ENCODE assay signal across 18 cellular contexts in genomic region chr9:116868212-116868611, GRCh38.
DNase-seq lines count a peak whose midpoint lies in the region; ATAC-seq and TF ChIP-seq lines count a peak whose summit lies in the region.
"Had no signal": no experiment of that assay in that cellular context is flagged by ENCODE, and none has a peak within 500 bp of the region (broad histone marks: within the 10 kb centered on the region; RNA-seq: fewer than 3 reads in every experiment).

No MANE protein-coding gene starts in this region.

- CTCF ChIA-PET in WTC11 (lab: Charles Lee): interaction anchor here (1.4 to 7.5 kb wide), 2 partner anchors 8 to 131 kb away, joined by 6 to 42 read pairs; no protein-coding TSS in a partner anchor

- no peaks in the 10 kb centered on the region for H3K27me3 Mint-ChIP-seq in WTC11 (ENCODE audit: low read depth)
- H3K27me3 Mint-ChIP-seq: central memory CD8-positive, alpha-beta T cell had no signal

- peak overlapping the region; percentile 66 for H3K27ac Mint-ChIP-seq in WTC11

- H3K4me1 Mint-ChIP-seq in WTC11: peaks cover 4% of the 10 kb centered on the region
- H3K4me1 Mint-ChIP-seq: central memory CD8-positive, alpha-beta T cell had no signal

- DNase-seq in WTC11 (ENCODE audit: low spot score) (no peak), mucosa of gallbladder (ENCODE audit: low spot score) (peak; percentile 25), ecto neural progenitor cell (ENCODE audit: low spot score) (no peak), NCI-H524 (lab: John Stamatoyannopoulos, UW) (no peak), T-helper 2 cell (no peak)
- DNase-seq: activated CD4-positive, alpha-beta T cell treated with anti-CD3 and anti-CD28 coated beads, Interleukin-2, amount 50 U/mL, for 4 hours; activated T-cell treated with anti-CD3 and anti-CD28 coated beads, Interleukin-2, amount 50 U/mL, for 4 hours; Karpas-422; NCI-H1417 treated with DMSO at 0.1 percent for 48 hours; NCI-H510A treated with DMSO at 0.1 percent for 48 hours; nucleus accumbens; PC-9; stimulated activated CD4-positive, alpha-beta T cell treated with anti-CD3 and anti-CD28 coated beads, Interleukin-4, amount 100 ng/mL, for 4 hours; tibial artery had no signal

- H3K4me3 Mint-ChIP-seq in WTC11: no peak overlapping the region
- H3K4me3 Mint-ChIP-seq: activated T-cell treated with anti-CD3 and anti-CD28 coated beads, Interleukin-2, amount 50 U/mL, for 4 hours; central memory CD8-positive, alpha-beta T cell had no signal

- TF ChIP-seq CTCF in WTC11 (IDR thresholded peaks at IDR 0.05): no peak

- no peak for TF ChIP-seq POLR2A in GM18505 (IDR thresholded peaks at IDR 0.05; ENCODE audit: borderline replicate concordance, extremely low read depth, insufficient read depth, insufficient read length)

- no peaks in the 10 kb centered on the region for H3K36me3 Mint-ChIP-seq in WTC11

- peaks cover 4% of the 10 kb centered on the region; the same call in 1 of the 2 replicates for H3K9me3 Mint-ChIP-seq in WTC11
- H3K9me3 Mint-ChIP-seq: activated T-cell treated with anti-CD3 and anti-CD28 coated beads, Interleukin-2, amount 50 U/mL, for 4 hours; central memory CD8-positive, alpha-beta T cell had no signal

- ATAC-seq in GM18867 (IDR thresholded peaks at IDR 0.05; ENCODE audit: unreplicated experiment) (peak; percentile 78), GM21786 (IDR thresholded peaks at IDR 0.05; ENCODE audit: unreplicated experiment) (peak; percentile 49), WTC11 (no peak), GM18505 (IDR thresholded peaks at IDR 0.05; ENCODE audit: unreplicated experiment) (no peak)
- ATAC-seq: activated T-cell treated with anti-CD3 and anti-CD28 coated beads, Interleukin-2, amount 50 U/mL, for 4 hours had no signal

- POLR2A ChIA-PET in WTC11 (lab: Charles Lee): no interaction called here

TF ChIP-seq in WTC11, 78 proteins besides CTCF, POLR2A, EP300 and RAD21:
- no peak for TF ChIP-seq ZNF138 (CRISPR knock-in tag; conservative IDR thresholded peaks at IDR 0.05)
- TF ChIP-seq, protein P1, sequence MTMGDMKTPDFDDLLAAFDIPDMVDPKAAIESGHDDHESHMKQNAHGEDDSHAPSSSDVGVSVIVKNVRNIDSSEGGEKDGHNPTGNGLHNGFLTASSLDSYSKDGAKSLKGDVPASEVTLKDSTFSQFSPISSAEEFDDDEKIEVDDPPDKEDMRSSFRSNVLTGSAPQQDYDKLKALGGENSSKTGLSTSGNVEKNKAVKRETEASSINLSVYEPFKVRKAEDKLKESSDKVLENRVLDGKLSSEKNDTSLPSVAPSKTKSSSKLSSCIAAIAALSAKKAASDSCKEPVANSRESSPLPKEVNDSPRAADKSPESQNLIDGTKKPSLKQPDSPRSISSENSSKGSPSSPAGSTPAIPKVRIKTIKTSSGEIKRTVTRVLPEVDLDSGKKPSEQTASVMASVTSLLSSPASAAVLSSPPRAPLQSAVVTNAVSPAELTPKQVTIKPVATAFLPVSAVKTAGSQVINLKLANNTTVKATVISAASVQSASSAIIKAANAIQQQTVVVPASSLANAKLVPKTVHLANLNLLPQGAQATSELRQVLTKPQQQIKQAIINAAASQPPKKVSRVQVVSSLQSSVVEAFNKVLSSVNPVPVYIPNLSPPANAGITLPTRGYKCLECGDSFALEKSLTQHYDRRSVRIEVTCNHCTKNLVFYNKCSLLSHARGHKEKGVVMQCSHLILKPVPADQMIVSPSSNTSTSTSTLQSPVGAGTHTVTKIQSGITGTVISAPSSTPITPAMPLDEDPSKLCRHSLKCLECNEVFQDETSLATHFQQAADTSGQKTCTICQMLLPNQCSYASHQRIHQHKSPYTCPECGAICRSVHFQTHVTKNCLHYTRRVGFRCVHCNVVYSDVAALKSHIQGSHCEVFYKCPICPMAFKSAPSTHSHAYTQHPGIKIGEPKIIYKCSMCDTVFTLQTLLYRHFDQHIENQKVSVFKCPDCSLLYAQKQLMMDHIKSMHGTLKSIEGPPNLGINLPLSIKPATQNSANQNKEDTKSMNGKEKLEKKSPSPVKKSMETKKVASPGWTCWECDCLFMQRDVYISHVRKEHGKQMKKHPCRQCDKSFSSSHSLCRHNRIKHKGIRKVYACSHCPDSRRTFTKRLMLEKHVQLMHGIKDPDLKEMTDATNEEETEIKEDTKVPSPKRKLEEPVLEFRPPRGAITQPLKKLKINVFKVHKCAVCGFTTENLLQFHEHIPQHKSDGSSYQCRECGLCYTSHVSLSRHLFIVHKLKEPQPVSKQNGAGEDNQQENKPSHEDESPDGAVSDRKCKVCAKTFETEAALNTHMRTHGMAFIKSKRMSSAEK (CRISPR knock-in tag; IDR thresholded peaks at IDR 0.05; ENCODE audit: borderline replicate concordance): no peak
- TF ChIP-seq PRDM15 (CRISPR knock-in tag; IDR thresholded peaks at IDR 0.05): no peak
- no peak for TF ChIP-seq ZBTB43 (CRISPR knock-in tag; IDR thresholded peaks at IDR 0.05)

Comparison
In these comparisons a context has a peak if more than half of its experiments do, and no peak if none do; other contexts are left out.
1. ATAC-seq: peak in GM18867 (single experiment) and GM21786 (single experiment); none in WTC11 (single experiment) and GM18505 (single experiment).